ENCODE assay signal across 1 cellular context in the genomic region with DNA sequence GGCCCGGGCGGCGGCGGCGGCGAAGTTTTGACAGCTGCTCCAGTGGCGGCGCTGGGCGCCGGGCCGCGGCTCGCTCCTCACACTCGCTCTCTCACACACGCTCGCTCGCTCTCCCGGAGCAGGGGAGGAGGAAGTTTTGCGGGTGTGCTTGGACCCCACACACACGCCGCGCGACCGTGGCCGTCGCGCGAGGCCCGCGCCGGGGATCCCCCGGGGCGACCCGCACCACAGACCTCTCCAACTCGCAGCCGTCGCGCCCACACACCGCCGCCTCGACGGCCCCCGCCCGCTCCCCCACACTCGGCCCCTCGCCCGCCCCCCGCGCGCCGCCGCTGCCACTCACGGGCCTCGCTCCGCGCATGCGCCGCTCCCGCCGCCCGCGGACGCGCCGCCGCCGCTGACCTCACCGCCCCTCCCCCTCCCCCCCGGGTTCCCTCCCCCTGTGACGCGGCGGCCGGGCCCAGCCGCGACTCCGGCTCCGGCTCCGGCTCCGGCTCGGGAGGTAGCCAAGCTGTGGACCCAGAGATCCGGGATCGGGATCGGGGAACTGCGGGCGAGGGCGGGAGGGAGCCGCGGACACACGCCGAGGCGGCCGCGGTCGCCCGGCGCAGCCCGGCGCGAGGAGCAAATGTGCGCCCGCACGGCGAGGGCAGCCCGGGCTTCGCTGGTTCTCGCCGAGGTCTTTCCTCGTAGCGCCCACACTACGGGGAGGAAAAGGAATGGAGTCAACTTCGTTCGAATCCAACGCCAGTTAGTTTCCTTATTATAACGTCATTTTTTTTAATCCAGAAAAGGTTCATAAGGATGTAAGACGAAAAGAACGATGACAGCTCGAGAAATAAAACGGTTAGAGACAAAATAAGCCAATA.
TF ChIP-seq lines count a peak whose summit lies in the region.

No MANE protein-coding gene starts in this region.

TF ChIP-seq in HepG2, 621 proteins besides CTCF, POLR2A, EP300 and RAD21 (continued from another document and continues in another):
- TF ChIP-seq, protein P1, sequence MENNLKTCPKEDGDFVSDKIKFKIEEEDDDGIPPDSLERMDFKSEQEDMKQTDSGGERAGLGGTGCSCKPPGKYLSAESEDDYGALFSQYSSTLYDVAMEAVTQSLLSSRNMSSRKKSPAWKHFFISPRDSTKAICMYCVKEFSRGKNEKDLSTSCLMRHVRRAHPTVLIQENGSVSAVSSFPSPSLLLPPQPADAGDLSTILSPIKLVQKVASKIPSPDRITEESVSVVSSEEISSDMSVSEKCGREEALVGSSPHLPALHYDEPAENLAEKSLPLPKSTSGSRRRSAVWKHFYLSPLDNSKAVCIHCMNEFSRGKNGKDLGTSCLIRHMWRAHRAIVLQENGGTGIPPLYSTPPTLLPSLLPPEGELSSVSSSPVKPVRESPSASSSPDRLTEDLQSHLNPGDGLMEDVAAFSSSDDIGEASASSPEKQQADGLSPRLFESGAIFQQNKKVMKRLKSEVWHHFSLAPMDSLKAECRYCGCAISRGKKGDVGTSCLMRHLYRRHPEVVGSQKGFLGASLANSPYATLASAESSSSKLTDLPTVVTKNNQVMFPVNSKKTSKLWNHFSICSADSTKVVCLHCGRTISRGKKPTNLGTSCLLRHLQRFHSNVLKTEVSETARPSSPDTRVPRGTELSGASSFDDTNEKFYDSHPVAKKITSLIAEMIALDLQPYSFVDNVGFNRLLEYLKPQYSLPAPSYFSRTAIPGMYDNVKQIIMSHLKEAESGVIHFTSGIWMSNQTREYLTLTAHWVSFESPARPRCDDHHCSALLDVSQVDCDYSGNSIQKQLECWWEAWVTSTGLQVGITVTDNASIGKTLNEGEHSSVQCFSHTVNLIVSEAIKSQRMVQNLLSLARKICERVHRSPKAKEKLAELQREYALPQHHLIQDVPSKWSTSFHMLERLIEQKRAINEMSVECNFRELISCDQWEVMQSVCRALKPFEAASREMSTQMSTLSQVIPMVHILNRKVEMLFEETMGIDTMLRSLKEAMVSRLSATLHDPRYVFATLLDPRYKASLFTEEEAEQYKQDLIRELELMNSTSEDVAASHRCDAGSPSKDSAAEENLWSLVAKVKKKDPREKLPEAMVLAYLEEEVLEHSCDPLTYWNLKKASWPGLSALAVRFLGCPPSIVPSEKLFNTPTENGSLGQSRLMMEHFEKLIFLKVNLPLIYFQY (CRISPR knock-in tag; IDR thresholded peaks at IDR 0.05; ENCODE audit: borderline replicate concordance): no peak
- TF ChIP-seq NBN (conservative IDR thresholded peaks at IDR 0.05) (no peak), ATF1 (CRISPR knock-in tag; IDR thresholded peaks at IDR 0.05) (no peak), ZBTB7A (CRISPR knock-in tag; IDR thresholded peaks at IDR 0.05) (0 out of 2 replicates have a peak, but pooled peaks have one; percentile 28), ZNF572 (CRISPR knock-in tag; IDR thresholded peaks at IDR 0.05) (no peak), ZNF160 (CRISPR knock-in tag; IDR thresholded peaks at IDR 0.05) (peak; percentile 62; the same call in 1 of the 2 replicates), ZNF878 (CRISPR knock-in tag; IDR thresholded peaks at IDR 0.05) (no peak), GABPA (IDR thresholded peaks at IDR 0.05; ENCODE audit: low read depth, low read length) (no peak), GABPA (CRISPR knock-in tag; IDR thresholded peaks at IDR 0.05; ENCODE audit: low read depth) (no peak), NFRKB (IDR thresholded peaks at IDR 0.05) (no peak), KDM5B (CRISPR knock-in tag; IDR thresholded peaks at IDR 0.05; ENCODE audit: borderline replicate concordance) (peak; percentile 93; the same call in 1 of the 2 replicates), KLF6 (CRISPR knock-in tag; IDR thresholded peaks at IDR 0.05) (no peak), POLR2G (IDR thresholded peaks at IDR 0.05; ENCODE audit: low read depth, low read length) (no peak), DMAP1 (CRISPR knock-in tag; IDR thresholded peaks at IDR 0.05) (no peak), SALL2 (CRISPR knock-in tag; IDR thresholded peaks at IDR 0.05) (0 out of 2 replicates have a peak, but pooled peaks have one; percentile 23), RAD51 (IDR thresholded peaks at IDR 0.05; ENCODE audit: borderline replicate concordance) (no peak), PAF1 (CRISPR knock-in tag; IDR thresholded peaks at IDR 0.05) (no peak), ZNF274 (CRISPR knock-in tag; IDR thresholded peaks at IDR 0.05) (peak; percentile 77; the same call in 1 of the 2 replicates), SIX4 (CRISPR knock-in tag; IDR thresholded peaks at IDR 0.05) (no peak), RFX3 (CRISPR knock-in tag; IDR thresholded peaks at IDR 0.05) (no peak), TCF12 (IDR thresholded peaks at IDR 0.05) (no peak), TCF12 (CRISPR knock-in tag; IDR thresholded peaks at IDR 0.05) (peak; percentile 62; the same call in 1 of the 2 replicates), ZNF562 (CRISPR knock-in tag; IDR thresholded peaks at IDR 0.05; ENCODE audit: borderline replicate concordance) (peak; percentile 15; the same call in 1 of the 2 replicates), ZFP1 (CRISPR knock-in tag; IDR thresholded peaks at IDR 0.05) (no peak), ASH2L (IDR thresholded peaks at IDR 0.05; ENCODE audit: insufficient read length, low read depth, low read length) (no peak), KLF15 (CRISPR knock-in tag; IDR thresholded peaks at IDR 0.05; ENCODE audit: borderline replicate concordance) (no peak), CENPX (CRISPR knock-in tag; IDR thresholded peaks at IDR 0.05) (no peak), GATAD1 (CRISPR knock-in tag; IDR thresholded peaks at IDR 0.05) (peak; percentile 56; the same call in 1 of the 2 replicates), ISX (CRISPR knock-in tag; conservative IDR thresholded peaks at IDR 0.05) (no peak), SATB2 (CRISPR knock-in tag; IDR thresholded peaks at IDR 0.05) (no peak), ZKSCAN5 (CRISPR knock-in tag; IDR thresholded peaks at IDR 0.05) (no peak), POGZ (CRISPR knock-in tag; IDR thresholded peaks at IDR 0.05) (peak; percentile 82), ZNF124 (CRISPR knock-in tag; IDR thresholded peaks at IDR 0.05) (no peak), GATA4 (IDR thresholded peaks at IDR 0.05; ENCODE audit: borderline replicate concordance, low read depth) (no peak), SP4 (CRISPR knock-in tag; IDR thresholded peaks at IDR 0.05) (0 out of 2 replicates have a peak, but pooled peaks have one; percentile 28)
- TF ChIP-seq, protein P2, sequence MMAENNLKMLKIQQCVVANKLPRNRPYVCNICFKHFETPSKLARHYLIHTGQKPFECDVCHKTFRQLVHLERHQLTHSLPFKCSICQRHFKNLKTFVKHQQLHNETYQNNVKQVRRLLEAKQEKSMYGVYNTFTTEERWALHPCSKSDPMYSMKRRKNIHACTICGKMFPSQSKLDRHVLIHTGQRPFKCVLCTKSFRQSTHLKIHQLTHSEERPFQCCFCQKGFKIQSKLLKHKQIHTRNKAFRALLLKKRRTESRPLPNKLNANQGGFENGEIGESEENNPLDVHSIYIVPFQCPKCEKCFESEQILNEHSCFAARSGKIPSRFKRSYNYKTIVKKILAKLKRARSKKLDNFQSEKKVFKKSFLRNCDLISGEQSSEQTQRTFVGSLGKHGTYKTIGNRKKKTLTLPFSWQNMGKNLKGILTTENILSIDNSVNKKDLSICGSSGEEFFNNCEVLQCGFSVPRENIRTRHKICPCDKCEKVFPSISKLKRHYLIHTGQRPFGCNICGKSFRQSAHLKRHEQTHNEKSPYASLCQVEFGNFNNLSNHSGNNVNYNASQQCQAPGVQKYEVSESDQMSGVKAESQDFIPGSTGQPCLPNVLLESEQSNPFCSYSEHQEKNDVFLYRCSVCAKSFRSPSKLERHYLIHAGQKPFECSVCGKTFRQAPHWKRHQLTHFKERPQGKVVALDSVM (CRISPR knock-in tag; IDR thresholded peaks at IDR 0.05): peak; percentile 52
- TF ChIP-seq, protein P3, sequence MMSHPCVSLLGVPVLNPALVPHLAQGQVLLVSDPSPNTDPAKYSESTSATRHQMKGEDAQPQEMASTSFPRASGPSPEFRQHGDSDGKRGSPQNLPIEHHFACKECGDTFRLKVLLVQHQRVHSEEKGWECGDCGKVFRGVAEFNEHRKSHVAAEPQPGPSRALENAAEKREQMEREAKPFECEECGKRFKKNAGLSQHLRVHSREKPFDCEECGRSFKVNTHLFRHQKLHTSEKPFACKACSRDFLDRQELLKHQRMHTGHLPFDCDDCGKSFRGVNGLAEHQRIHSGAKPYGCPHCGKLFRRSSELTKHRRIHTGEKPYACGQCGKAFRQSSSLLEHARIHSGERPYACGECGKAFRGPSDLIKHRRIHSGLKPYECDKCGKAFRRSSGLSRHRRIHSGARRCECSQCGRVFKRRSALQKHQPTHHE (CRISPR knock-in tag; IDR thresholded peaks at IDR 0.05; ENCODE audit: borderline replicate concordance): peak; percentile 49; the same call in 1 of the 2 replicates
- TF ChIP-seq, protein P4, sequence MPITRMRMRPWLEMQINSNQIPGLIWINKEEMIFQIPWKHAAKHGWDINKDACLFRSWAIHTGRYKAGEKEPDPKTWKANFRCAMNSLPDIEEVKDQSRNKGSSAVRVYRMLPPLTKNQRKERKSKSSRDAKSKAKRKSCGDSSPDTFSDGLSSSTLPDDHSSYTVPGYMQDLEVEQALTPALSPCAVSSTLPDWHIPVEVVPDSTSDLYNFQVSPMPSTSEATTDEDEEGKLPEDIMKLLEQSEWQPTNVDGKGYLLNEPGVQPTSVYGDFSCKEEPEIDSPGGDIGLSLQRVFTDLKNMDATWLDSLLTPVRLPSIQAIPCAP (CRISPR knock-in tag; IDR thresholded peaks at IDR 0.05; ENCODE audit: low read depth): no peak
- TF ChIP-seq, protein P5, sequence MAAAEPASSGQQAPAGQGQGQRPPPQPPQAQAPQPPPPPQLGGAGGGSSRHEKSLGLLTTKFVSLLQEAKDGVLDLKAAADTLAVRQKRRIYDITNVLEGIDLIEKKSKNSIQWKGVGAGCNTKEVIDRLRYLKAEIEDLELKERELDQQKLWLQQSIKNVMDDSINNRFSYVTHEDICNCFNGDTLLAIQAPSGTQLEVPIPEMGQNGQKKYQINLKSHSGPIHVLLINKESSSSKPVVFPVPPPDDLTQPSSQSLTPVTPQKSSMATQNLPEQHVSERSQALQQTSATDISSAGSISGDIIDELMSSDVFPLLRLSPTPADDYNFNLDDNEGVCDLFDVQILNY (CRISPR knock-in tag; conservative IDR thresholded peaks at IDR 0.05): peak; percentile 79
- TF ChIP-seq, protein P6, sequence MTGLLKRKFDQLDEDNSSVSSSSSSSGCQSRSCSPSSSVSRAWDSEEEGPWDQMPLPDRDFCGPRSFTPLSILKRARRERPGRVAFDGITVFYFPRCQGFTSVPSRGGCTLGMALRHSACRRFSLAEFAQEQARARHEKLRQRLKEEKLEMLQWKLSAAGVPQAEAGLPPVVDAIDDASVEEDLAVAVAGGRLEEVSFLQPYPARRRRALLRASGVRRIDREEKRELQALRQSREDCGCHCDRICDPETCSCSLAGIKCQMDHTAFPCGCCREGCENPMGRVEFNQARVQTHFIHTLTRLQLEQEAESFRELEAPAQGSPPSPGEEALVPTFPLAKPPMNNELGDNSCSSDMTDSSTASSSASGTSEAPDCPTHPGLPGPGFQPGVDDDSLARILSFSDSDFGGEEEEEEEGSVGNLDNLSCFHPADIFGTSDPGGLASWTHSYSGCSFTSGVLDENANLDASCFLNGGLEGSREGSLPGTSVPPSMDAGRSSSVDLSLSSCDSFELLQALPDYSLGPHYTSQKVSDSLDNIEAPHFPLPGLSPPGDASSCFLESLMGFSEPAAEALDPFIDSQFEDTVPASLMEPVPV (CRISPR knock-in tag; IDR thresholded peaks at IDR 0.05): no peak
- TF ChIP-seq, protein P7, sequence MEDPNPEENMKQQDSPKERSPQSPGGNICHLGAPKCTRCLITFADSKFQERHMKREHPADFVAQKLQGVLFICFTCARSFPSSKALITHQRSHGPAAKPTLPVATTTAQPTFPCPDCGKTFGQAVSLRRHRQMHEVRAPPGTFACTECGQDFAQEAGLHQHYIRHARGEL (CRISPR knock-in tag; IDR thresholded peaks at IDR 0.05): no peak
- TF ChIP-seq, protein P8, sequence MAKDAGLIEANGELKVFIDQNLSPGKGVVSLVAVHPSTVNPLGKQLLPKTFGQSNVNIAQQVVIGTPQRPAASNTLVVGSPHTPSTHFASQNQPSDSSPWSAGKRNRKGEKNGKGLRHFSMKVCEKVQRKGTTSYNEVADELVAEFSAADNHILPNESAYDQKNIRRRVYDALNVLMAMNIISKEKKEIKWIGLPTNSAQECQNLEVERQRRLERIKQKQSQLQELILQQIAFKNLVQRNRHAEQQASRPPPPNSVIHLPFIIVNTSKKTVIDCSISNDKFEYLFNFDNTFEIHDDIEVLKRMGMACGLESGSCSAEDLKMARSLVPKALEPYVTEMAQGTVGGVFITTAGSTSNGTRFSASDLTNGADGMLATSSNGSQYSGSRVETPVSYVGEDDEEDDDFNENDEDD (CRISPR knock-in tag; IDR thresholded peaks at IDR 0.05; ENCODE audit: borderline replicate concordance): peak; percentile 90
- TF ChIP-seq, protein P9, sequence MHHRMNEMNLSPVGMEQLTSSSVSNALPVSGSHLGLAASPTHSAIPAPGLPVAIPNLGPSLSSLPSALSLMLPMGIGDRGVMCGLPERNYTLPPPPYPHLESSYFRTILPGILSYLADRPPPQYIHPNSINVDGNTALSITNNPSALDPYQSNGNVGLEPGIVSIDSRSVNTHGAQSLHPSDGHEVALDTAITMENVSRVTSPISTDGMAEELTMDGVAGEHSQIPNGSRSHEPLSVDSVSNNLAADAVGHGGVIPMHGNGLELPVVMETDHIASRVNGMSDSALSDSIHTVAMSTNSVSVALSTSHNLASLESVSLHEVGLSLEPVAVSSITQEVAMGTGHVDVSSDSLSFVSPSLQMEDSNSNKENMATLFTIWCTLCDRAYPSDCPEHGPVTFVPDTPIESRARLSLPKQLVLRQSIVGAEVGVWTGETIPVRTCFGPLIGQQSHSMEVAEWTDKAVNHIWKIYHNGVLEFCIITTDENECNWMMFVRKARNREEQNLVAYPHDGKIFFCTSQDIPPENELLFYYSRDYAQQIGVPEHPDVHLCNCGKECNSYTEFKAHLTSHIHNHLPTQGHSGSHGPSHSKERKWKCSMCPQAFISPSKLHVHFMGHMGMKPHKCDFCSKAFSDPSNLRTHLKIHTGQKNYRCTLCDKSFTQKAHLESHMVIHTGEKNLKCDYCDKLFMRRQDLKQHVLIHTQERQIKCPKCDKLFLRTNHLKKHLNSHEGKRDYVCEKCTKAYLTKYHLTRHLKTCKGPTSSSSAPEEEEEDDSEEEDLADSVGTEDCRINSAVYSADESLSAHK (CRISPR knock-in tag; IDR thresholded peaks at IDR 0.05; ENCODE audit: borderline replicate concordance): no peak
- TF ChIP-seq, protein P10, sequence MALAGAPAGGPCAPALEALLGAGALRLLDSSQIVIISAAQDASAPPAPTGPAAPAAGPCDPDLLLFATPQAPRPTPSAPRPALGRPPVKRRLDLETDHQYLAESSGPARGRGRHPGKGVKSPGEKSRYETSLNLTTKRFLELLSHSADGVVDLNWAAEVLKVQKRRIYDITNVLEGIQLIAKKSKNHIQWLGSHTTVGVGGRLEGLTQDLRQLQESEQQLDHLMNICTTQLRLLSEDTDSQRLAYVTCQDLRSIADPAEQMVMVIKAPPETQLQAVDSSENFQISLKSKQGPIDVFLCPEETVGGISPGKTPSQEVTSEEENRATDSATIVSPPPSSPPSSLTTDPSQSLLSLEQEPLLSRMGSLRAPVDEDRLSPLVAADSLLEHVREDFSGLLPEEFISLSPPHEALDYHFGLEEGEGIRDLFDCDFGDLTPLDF (CRISPR knock-in tag; IDR thresholded peaks at IDR 0.05): peak; percentile 75; the same call in 1 of the 2 replicates
